33 cellular contexts compared by ENCODE assay signal in the genomic region with DNA sequence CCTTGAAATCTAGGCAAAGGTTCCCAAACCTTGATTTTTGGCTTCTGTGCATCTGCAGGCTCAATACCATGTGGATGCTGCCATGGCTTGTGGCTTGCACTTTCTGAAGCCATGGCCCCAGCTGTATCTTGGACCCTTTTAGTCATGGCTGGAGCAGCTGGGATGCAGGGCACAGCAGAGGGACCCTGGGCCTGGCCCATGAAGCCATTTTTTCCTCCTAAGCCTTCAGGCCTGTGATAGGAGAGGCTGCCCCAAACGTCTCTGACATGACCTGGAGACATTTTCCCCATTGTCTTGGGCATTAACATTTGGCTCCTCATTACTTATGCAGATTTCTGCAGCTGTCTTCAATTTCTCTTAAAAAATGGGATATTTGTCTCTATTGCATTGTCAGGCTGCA.
"Had no signal": no experiment of that assay in that cellular context is flagged by ENCODE, and none has a peak within 500 bp of the region (broad histone marks: within the 10 kb centered on the region; RNA-seq: fewer than 3 reads in every experiment).

No MANE protein-coding gene starts in this region.

- H3K36me3 ChIP-seq: adrenal gland, ascending aorta, brain microvascular endothelial cell, breast epithelium, cardiac muscle cell had no signal

- FAIRE-seq: astrocyte, bronchial epithelial cell, colon had no signal

- DNase-seq: activated effector memory CD4-positive, alpha-beta T cell treated with anti-CD3 and anti-CD28 coated beads, Interleukin-2, amount 50 U/mL, for 16 hours; activated gamma-delta T cell; activated gamma-delta T cell treated with Interleukin-2 at 50 U/mL for 16 hours; activated naive CD4-positive, alpha-beta T cell; activated naive CD4-positive, alpha-beta T cell treated with anti-CD3 and anti-CD28 coated beads for 36 hours; activated naive CD4-positive, alpha-beta T cell treated with anti-CD3 and anti-CD28 coated beads, Interleukin-2, amount 10 ng/mL, durations not matched to agents 7 days and 5 days; activated naive CD4-positive, alpha-beta T cell treated with anti-CD3 and anti-CD28 coated beads, Interleukin-2, amount 50 U/mL, for 16 hours; activated naive CD4-positive, alpha-beta T cell treated with Interleukin-2 at 50 U/mL for 16 hours; activated naive CD8-positive, alpha-beta T cell treated with anti-CD3 and anti-CD28 coated beads for 36 hours; activated naive CD8-positive, alpha-beta T cell treated with anti-CD3 and anti-CD28 coated beads, Interleukin-2, amount 10 ng/mL, durations not matched to agents 7 days and 5 days; activated naive CD8-positive, alpha-beta T cell treated with anti-CD3 and anti-CD28 coated beads, Interleukin-2, amount 50 U/mL, for 24 hours; activated T-cell treated with anti-CD3 and anti-CD28 coated beads, Interleukin-2, amount 50 U/mL, for 24 hours; activated T-cell treated with anti-CD3 and anti-CD28 coated beads, Interleukin-2, amount 50 U/mL, for 4 hours; activated T-cell treated with anti-CD3 and anti-CD28 coated beads, Interleukin-2, amount 50 U/mL, for 48 hours; activated T-cell treated with anti-CD3 and anti-CD28 coated beads, Interleukin-2, amount 50 U/mL, for 72 hours; adrenal gland; amniotic stem cell; amygdala; anterior cingulate cortex; aorta; body of pancreas; brain microvascular endothelial cell; caudate nucleus; central memory CD4-positive, alpha-beta T cell; cerebellar nuclear complex had no signal

- H3K4me1 ChIP-seq: adrenal gland, ascending aorta, body of pancreas, breast epithelium had no signal

- ATAC-seq: activated naive CD4-positive, alpha-beta T cell treated with anti-CD3 and anti-CD28 coated beads, Interleukin-2, amount 50 U/mL, for 72 hours; activated naive CD8-positive, alpha-beta T cell treated with anti-CD3 and anti-CD28 coated beads, Interleukin-2, amount 50 U/mL, for 24 hours; activated T-cell treated with anti-CD3 and anti-CD28 coated beads, Interleukin-2, amount 50 U/mL, for 4 hours; activated T-cell treated with anti-CD3 and anti-CD28 coated beads, Interleukin-2, amount 50 U/mL, for 72 hours; activated T-helper 17 cell treated with anti-CD3 and anti-CD28 coated beads, Interleukin-2, amount 50 U/mL, for 72 hours; body of pancreas had no signal

- H3K27ac ChIP-seq: adrenal gland, ascending aorta, body of pancreas, brain microvascular endothelial cell, breast epithelium, cardiac muscle cell had no signal

- H3K4me3 ChIP-seq: adrenal gland, ascending aorta, body of pancreas, breast epithelium, cardiac muscle cell had no signal

- H3K27me3 ChIP-seq: adrenal gland, ascending aorta, body of pancreas, brain microvascular endothelial cell, breast epithelium, cardiac muscle cell had no signal
